In genomic region chr12:57479043-57479375, GRCh38 we compare ENCODE assay signal across 1 cellular context.
TF ChIP-seq lines count a peak whose summit lies in the region.

No MANE protein-coding gene starts in this region.

TF ChIP-seq in liver, 16 proteins besides CTCF, POLR2A, EP300 and RAD21 (continued from another document):
- no peak for TF ChIP-seq MAX (IDR thresholded peaks at IDR 0.05)
- TF ChIP-seq TAF1 (conservative IDR thresholded peaks at IDR 0.05) = no peak
- TF ChIP-seq, protein P1, sequence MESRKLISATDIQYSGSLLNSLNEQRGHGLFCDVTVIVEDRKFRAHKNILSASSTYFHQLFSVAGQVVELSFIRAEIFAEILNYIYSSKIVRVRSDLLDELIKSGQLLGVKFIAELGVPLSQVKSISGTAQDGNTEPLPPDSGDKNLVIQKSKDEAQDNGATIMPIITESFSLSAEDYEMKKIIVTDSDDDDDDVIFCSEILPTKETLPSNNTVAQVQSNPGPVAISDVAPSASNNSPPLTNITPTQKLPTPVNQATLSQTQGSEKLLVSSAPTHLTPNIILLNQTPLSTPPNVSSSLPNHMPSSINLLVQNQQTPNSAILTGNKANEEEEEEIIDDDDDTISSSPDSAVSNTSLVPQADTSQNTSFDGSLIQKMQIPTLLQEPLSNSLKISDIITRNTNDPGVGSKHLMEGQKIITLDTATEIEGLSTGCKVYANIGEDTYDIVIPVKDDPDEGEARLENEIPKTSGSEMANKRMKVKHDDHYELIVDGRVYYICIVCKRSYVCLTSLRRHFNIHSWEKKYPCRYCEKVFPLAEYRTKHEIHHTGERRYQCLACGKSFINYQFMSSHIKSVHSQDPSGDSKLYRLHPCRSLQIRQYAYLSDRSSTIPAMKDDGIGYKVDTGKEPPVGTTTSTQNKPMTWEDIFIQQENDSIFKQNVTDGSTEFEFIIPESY (IDR thresholded peaks at IDR 0.05) = no peak
- TF ChIP-seq HNF4A (conservative IDR thresholded peaks at IDR 0.05) = no peak
- no peak for TF ChIP-seq FOXA2 (IDR thresholded peaks at IDR 0.05)
- no peak for TF ChIP-seq YY1 (IDR thresholded peaks at IDR 0.05)
- TF ChIP-seq SP1 (IDR thresholded peaks at IDR 0.05) = no peak
- TF ChIP-seq, protein P2, sequence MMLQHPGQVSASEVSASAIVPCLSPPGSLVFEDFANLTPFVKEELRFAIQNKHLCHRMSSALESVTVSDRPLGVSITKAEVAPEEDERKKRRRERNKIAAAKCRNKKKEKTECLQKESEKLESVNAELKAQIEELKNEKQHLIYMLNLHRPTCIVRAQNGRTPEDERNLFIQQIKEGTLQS (IDR thresholded peaks at IDR 0.05) = no peak
- TF ChIP-seq, protein P3, sequence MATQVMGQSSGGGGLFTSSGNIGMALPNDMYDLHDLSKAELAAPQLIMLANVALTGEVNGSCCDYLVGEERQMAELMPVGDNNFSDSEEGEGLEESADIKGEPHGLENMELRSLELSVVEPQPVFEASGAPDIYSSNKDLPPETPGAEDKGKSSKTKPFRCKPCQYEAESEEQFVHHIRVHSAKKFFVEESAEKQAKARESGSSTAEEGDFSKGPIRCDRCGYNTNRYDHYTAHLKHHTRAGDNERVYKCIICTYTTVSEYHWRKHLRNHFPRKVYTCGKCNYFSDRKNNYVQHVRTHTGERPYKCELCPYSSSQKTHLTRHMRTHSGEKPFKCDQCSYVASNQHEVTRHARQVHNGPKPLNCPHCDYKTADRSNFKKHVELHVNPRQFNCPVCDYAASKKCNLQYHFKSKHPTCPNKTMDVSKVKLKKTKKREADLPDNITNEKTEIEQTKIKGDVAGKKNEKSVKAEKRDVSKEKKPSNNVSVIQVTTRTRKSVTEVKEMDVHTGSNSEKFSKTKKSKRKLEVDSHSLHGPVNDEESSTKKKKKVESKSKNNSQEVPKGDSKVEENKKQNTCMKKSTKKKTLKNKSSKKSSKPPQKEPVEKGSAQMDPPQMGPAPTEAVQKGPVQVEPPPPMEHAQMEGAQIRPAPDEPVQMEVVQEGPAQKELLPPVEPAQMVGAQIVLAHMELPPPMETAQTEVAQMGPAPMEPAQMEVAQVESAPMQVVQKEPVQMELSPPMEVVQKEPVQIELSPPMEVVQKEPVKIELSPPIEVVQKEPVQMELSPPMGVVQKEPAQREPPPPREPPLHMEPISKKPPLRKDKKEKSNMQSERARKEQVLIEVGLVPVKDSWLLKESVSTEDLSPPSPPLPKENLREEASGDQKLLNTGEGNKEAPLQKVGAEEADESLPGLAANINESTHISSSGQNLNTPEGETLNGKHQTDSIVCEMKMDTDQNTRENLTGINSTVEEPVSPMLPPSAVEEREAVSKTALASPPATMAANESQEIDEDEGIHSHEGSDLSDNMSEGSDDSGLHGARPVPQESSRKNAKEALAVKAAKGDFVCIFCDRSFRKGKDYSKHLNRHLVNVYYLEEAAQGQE (IDR thresholded peaks at IDR 0.05) = no peak
- TF ChIP-seq FOXA1 (IDR thresholded peaks at IDR 0.05) = no peak
